ENCODE assay signal across 25 cellular contexts in genomic region chr16:84817613-84818012, GRCh38. TPM values are rescaled to one million over a fixed set of nuclear protein-coding genes. Genes with fewer than 3 reads are reported as not detected.
DNase-seq lines count a peak whose midpoint lies in the region; ATAC-seq, FAIRE-seq and TF ChIP-seq lines count a peak whose summit lies in the region.
"Had no signal": no experiment of that assay in that cellular context is flagged by ENCODE, and none has a peak within 500 bp of the region (broad histone marks: within the 10 kb centered on the region; RNA-seq: fewer than 3 reads in every experiment).

No MANE protein-coding gene starts in this region.

- POLR2A ChIA-PET in HepG2 (lab: Yijun Ruan, JAX) (no interaction called here), K562 (lab: Yijun Ruan, JAX) (interaction anchor here (0.7 kb wide), 2 partner anchors 11 to 14 kb away, joined by 3 to 5 read pairs; no protein-coding TSS in a partner anchor)

- WGBS in HepG2 (ENCODE audit: low lambda C conversion rate): 3% methylated on average over 2 of the region's 2 CpGs
- 18% methylated on average over 1 of the region's 2 CpGs for WGBS in right lobe of liver (ENCODE audit: insufficient coverage, low coverage, low lambda C conversion rate, missing lambda C conversion rate)
- 0% methylated on average over 2 of the region's 2 CpGs for WGBS in K562 (ENCODE audit: insufficient coverage, low coverage, missing lambda C conversion rate)
- no CpG with 5 or more reads among the region's 2 CpGs for WGBS in trophoblast cell (ENCODE audit: extremely low coverage, insufficient coverage, insufficient read length)

- no peak for TF ChIP-seq EP300 in HepG2 (IDR thresholded peaks at IDR 0.05; ENCODE audit: low read depth in 2 of 2, low read length in 2 of 2)
- TF ChIP-seq EP300 in HepG2 (CRISPR knock-in tag; IDR thresholded peaks at IDR 0.05; ENCODE audit: borderline replicate concordance): no peak
- TF ChIP-seq EP300 in K562 (IDR thresholded peaks at IDR 0.05; ENCODE audit: low read length): no peak

- H3K18ac ChIP-seq in trophoblast cell (ENCODE audit: low read length): no peak overlapping the region

- H3K14ac ChIP-seq in trophoblast cell (ENCODE audit: low read length): no peak overlapping the region

- peak overlapping the region; percentile 26 for H2AK5ac ChIP-seq in trophoblast cell (ENCODE audit: low read length)

- H3K27ac ChIP-seq in HepG2 (ENCODE audit: extremely low read length, insufficient read depth, low read length): no peak overlapping the region
- H3K27ac ChIP-seq in right lobe of liver: no peak overlapping the region
- no peak overlapping the region for H3K27ac ChIP-seq in K562 (ENCODE audit: extremely low read depth, low read depth, low read length)
- no peak overlapping the region for H3K27ac ChIP-seq in trophoblast cell (ENCODE audit: low read depth, low read length)
- H3K27ac ChIP-seq: 22Rv1; A549; BLaER1 treated with 17β-estradiol and CSF1 and Interleukin-3, amounts not matched to agents 10 nM and 100 nM; GM23248 had no signal

- BruUV-seq in HepG2 (replicated peaks; lab: Mats Ljungman, UMichigan): no TSS peak
- no TSS peak for BruUV-seq in K562 (replicated peaks; lab: Mats Ljungman, UMichigan)

- intact Hi-C loops in HepG2 (cut with micrococcal nuclease; ENCODE audit: unreplicated experiment): no loop called here
- intact Hi-C loops in right lobe of liver (cut with DNase I): no loop called here
- intact Hi-C loops in K562 (cut with micrococcal nuclease): no loop called here

- H3K9me1 ChIP-seq in K562 (ENCODE audit: control insufficient read depth, insufficient read depth, low read length): no peaks in the 10 kb centered on the region

- no peak overlapping the region for H2BK12ac ChIP-seq in trophoblast cell (ENCODE audit: low read length)

- no peak overlapping the region for H3K23ac ChIP-seq in trophoblast cell (ENCODE audit: low read length)

- CTCF ChIA-PET in HepG2 (lab: Yijun Ruan, JAX; ENCODE audit: low intra/inter-chr PET ratio, low total read pairs) (no interaction called here), K562 (lab: Yijun Ruan, JAX; ENCODE audit: low intra/inter-chr PET ratio) (no interaction called here)

- no peak for TF ChIP-seq POLR2A in HepG2 (IDR thresholded peaks at IDR 0.05; ENCODE audit: insufficient read depth in 1 of 2, low read depth in 2 of 2, low read length in 2 of 2)
- TF ChIP-seq POLR2A in right lobe of liver (IDR thresholded peaks at IDR 0.05): no peak
- no peak for TF ChIP-seq POLR2A in K562 (conservative IDR thresholded peaks at IDR 0.05)

- H2BK5ac ChIP-seq in trophoblast cell (ENCODE audit: low read depth, low read length, poor library complexity): no peak overlapping the region

- peaks cover 15% of the 10 kb centered on the region for H3K79me1 ChIP-seq in trophoblast cell (ENCODE audit: low read length)

- H4K12ac ChIP-seq in trophoblast cell (ENCODE audit: low read depth, low read length): no peak overlapping the region

- H3K79me2 ChIP-seq in HepG2 (ENCODE audit: insufficient read depth, low read length) (no peaks in the 10 kb centered on the region), K562 (ENCODE audit: control insufficient read depth, insufficient read depth, low read length) (no peaks in the 10 kb centered on the region), trophoblast cell (ENCODE audit: control insufficient read depth, insufficient read depth, low read length, poor library complexity) (peaks cover 11% of the 10 kb centered on the region)

- peaks cover 12 to 81% of the 10 kb centered on the region in 2 experiments for H3K27me3 ChIP-seq in HepG2 (ENCODE audit: control insufficient read depth in 1 of 2, insufficient read depth in 2 of 2, low read length in 2 of 2)
- H3K27me3 ChIP-seq in right lobe of liver: peaks cover 0 to 5% of the 10 kb centered on the region in 2 donors
- H3K27me3 ChIP-seq in K562 (ENCODE audit: control insufficient read depth in 2 of 2, insufficient read depth in 2 of 2, low read length in 2 of 2): peaks cover 62 to 92% of the 10 kb centered on the region in 2 experiments
- no peaks in the 10 kb centered on the region for H3K27me3 ChIP-seq in trophoblast cell (ENCODE audit: insufficient read depth, low read length)
- H3K27me3 ChIP-seq: BE2C had no signal

- DNase-seq in HepG2 (ENCODE audit: low spot score) (no peak), right lobe of liver (no peak), K562 (ENCODE audit: extremely low read depth in 1 of 4, low spot score in 3 of 4) (no peak), trophoblast cell (no peak), T-helper 9 cell (no peak)
- DNase-seq in stimulated activated CD4-positive, alpha-beta T cell treated with anti-CD3 and anti-CD28 coated beads, Interleukin-2, amount 100 ng/mL, for 48 hours: no peak
- DNase-seq: ACHN; AML-193; BE2C; CD4-positive, alpha-beta T cell; CD8-positive, alpha-beta memory T cell; DMS 273 treated with DMSO at 0.1 percent for 48 hours; DMS79; EL; GDM1; GM23248; H9; HFFc6 had no signal

- H4K91ac ChIP-seq in trophoblast cell (ENCODE audit: low read depth, low read length): peak overlapping the region; percentile 8

- H3K9me3 ChIP-seq in HepG2 (ENCODE audit: low read length) (no peaks in the 10 kb centered on the region), right lobe of liver (no peaks in the 10 kb centered on the region), K562 (replicated peaks; ENCODE audit: control insufficient read depth, insufficient read depth, low read depth, low read length) (peaks cover 5% of the 10 kb centered on the region), trophoblast cell (ENCODE audit: insufficient read depth, low read depth, low read length) (peaks cover 6% of the 10 kb centered on the region)
- H3K9me3 ChIP-seq: A549, BE2C had no signal

- H2AFZ ChIP-seq in HepG2 (ENCODE audit: low read length) (no peak overlapping the region), K562 (ENCODE audit: low read depth, low read length) (no peak overlapping the region), trophoblast cell (ENCODE audit: insufficient read depth, low read length, poor library complexity) (no peak overlapping the region)
- H2AFZ ChIP-seq: GM23248 had no signal

- TF ChIP-seq RAD21 in HepG2 (CRISPR knock-in tag; IDR thresholded peaks at IDR 0.05) (no peak), K562 (CRISPR knock-in tag; conservative IDR thresholded peaks at IDR 0.05 in 1 of 2, IDR thresholded peaks at IDR 0.05 in 1 of 2) (no peak)

- H3K4me3 ChIP-seq in HepG2 (replicated peaks in 1 of 3; ENCODE audit: insufficient read depth in 1 of 3, low read depth in 2 of 3, low read length in 3 of 3): no peak overlapping the region
- no peak overlapping the region for H3K4me3 ChIP-seq in right lobe of liver
- H3K4me3 ChIP-seq in K562: no peak overlapping the region
- no peak overlapping the region for H3K4me3 ChIP-seq in trophoblast cell (ENCODE audit: low read depth, low read length)
- H3K4me3 ChIP-seq: A549; BLaER1 treated with 17β-estradiol and CSF1 and Interleukin-3, amounts not matched to agents 10 nM and 100 nM; GM12878; GM23248 had no signal

- TF ChIP-seq CTCF in HepG2 (CRISPR knock-in tag; IDR thresholded peaks at IDR 0.05): no peak
- TF ChIP-seq CTCF in right lobe of liver (IDR thresholded peaks at IDR 0.05): no peak
- TF ChIP-seq CTCF in K562 (IDR thresholded peaks at IDR 0.05 in 2 of 3, conservative IDR thresholded peaks at IDR 0.05 in 1 of 3; ENCODE audit: insufficient read depth in 2 of 3, low read depth in 1 of 3, low read length in 3 of 3): no peak

- H3K36me3 ChIP-seq in HepG2 (replicated peaks in 1 of 2; ENCODE audit: control insufficient read depth in 1 of 2, insufficient read depth in 2 of 2, low read length in 2 of 2) (no peaks in the 10 kb centered on the region), right lobe of liver (no peaks in the 10 kb centered on the region), K562 (ENCODE audit: control insufficient read depth, insufficient read depth, low read length) (no peaks in the 10 kb centered on the region), trophoblast cell (ENCODE audit: control insufficient read depth in 1 of 2, insufficient read depth in 2 of 2, low read length in 2 of 2) (peaks cover 0 to 3% of the 10 kb centered on the region in 2 experiments)
- H3K36me3 ChIP-seq: BE2C; BLaER1 treated with 17β-estradiol and CSF1 and Interleukin-3, amounts not matched to agents 10 nM and 100 nM had no signal

- in situ Hi-C loops in HepG2 (cut with HindIII; ENCODE audit: extremely low pct_ligation_motif_present, low pct_unique_long_range_greater_than_20kb) (no loop called here), K562 (cut with MboI) (no loop called here)

- FAIRE-seq in HepG2 (lab: Jason Lieb, UNC) (no peak), K562 (lab: Jason Lieb, UNC) (no peak)
- FAIRE-seq: A549, D721Med, GM12878, GM19239 had no signal

- H2BK120ac ChIP-seq in trophoblast cell (ENCODE audit: insufficient read depth, low read length, poor library complexity): no peak overlapping the region

- ATAC-seq in HepG2 (no peak), right lobe of liver (no peak), K562 (no peak)
- ATAC-seq: A549, GM12878, HCT116 had no signal

- H3K9ac ChIP-seq in HepG2 (ENCODE audit: insufficient read depth, low read depth, low read length) (no peak overlapping the region), K562 (ENCODE audit: insufficient read depth in 1 of 2, low read depth in 2 of 2, low read length in 2 of 2) (no peak overlapping the region), trophoblast cell (ENCODE audit: low read length) (no peak overlapping the region)
- H3K9ac ChIP-seq: BLaER1 treated with 17β-estradiol and CSF1 and Interleukin-3, amounts not matched to agents 10 nM and 100 nM; GM23248 had no signal

- peaks cover 28% of the 10 kb centered on the region for H3K4me1 ChIP-seq in HepG2 (ENCODE audit: insufficient read depth, low read length)
- H3K4me1 ChIP-seq in right lobe of liver: peaks cover 0 to 9% (median 0%) of the 10 kb centered on the region in 4 donors
- peaks cover 8 to 12% of the 10 kb centered on the region in 2 experiments; a peak in 2 of 5 replicates for H3K4me1 ChIP-seq in K562 (replicated peaks in 1 of 2; ENCODE audit: control insufficient read depth in 2 of 2, insufficient read depth in 2 of 2, low read length in 2 of 2)
- H3K4me1 ChIP-seq in trophoblast cell (ENCODE audit: control insufficient read depth in 1 of 2, insufficient read depth in 2 of 2, low read length in 2 of 2): peaks cover 16 to 30% of the 10 kb centered on the region in 2 experiments

- no peak overlapping the region for H4K8ac ChIP-seq in trophoblast cell (ENCODE audit: low read depth, low read length)

- H3K4me2 ChIP-seq in HepG2 (ENCODE audit: low read depth, low read length): no peak overlapping the region
- H3K4me2 ChIP-seq in K562 (ENCODE audit: insufficient read depth, low read length): no peak overlapping the region
- no peak overlapping the region for H3K4me2 ChIP-seq in trophoblast cell (ENCODE audit: low read length)
- H3K4me2 ChIP-seq: A549 had no signal

- H4K20me1 ChIP-seq in HepG2 (ENCODE audit: insufficient read depth, low read length) (0 out of 2 replicates have a peak, but pooled peaks cover 9% of the 10 kb centered on the region), K562 (replicated peaks; ENCODE audit: control insufficient read depth, insufficient read depth, low read length) (peaks cover 14% of the 10 kb centered on the region; the same call in 1 of the 2 replicates)

- H3K4ac ChIP-seq in trophoblast cell (ENCODE audit: low read depth, low read length): no peak overlapping the region

RNA-seq across cellular contexts. Expression of gene CRISPLD2, which starts 2.2 kb away (rescaled TPM):
- total RNA-seq in HepG2 (2016; rRNA removed; fragmentation: Illumina TruSeq; extraction: Trizol) (0.14 and 0.31 TPM in 2 replicates), right lobe of liver (10 to 100 TPM in 3 of 6 experiments, 1 to 10 TPM in 3; 2.9 to 14.8 (median 8.9) TPM), K562 (2014; rRNA removed) (0.12 TPM in 1 of 2 replicates, not detected in the other), K562 (2014; rRNA removed; fragmentation: Illumina TruSeq; extraction: Trizol) (0.04 and 0.10 TPM in 2 replicates), K562 (2015; rRNA removed; fragmentation: Illumina TruSeq; extraction: Trizol) (not detected in 2 replicates), K562 (2021) (0.22 and 0.24 TPM in 2 replicates)
- total RNA-seq in HepG2 (2016; cell fraction: cytosol; rRNA removed; fragmentation: Illumina TruSeq; extraction: Trizol; ENCODE audit: low read depth): not detected in 2 replicates
- total RNA-seq in HepG2 (2016; cell fraction: insoluble cytoplasmic fraction; rRNA removed; fragmentation: Illumina TruSeq; extraction: Trizol): 0.15 TPM in 2 replicates
- not detected in 2 replicates for total RNA-seq in HepG2 (2016; cell fraction: membrane; rRNA removed; fragmentation: Illumina TruSeq; extraction: Trizol)
- total RNA-seq in HepG2 (2016; cell fraction: nucleus; rRNA removed; fragmentation: Illumina TruSeq; extraction: Trizol): not detected in 2 replicates
- polyA plus RNA-seq in HepG2 (2011; rRNA removed) (0.04 and 0.25 TPM in 2 replicates), K562 (2011; rRNA removed) (0.05 TPM in 1 of 2 replicates, not detected in the other), K562 (2014; fragmentation: Illumina TruSeq; extraction: Trizol) (0.03 and 0.06 TPM in 2 replicates), K562 (2014; fragmentation: Nextera tagmentation; extraction: Ambion mirVana) (under 1 TPM in 1 of 2 experiments, not detected in 1; 0.03 TPM), K562 (2014; rRNA removed) (0.08 TPM in 1 of 2 replicates, not detected in the other)
- polyA plus RNA-seq in HepG2 (2011; cell fraction: cytosol; rRNA removed): 0.05 and 0.15 TPM in 2 replicates
- polyA plus RNA-seq in HepG2 (2011; cell fraction: nucleus; rRNA removed): 0.08 and 0.17 TPM in 2 replicates
- polyA plus RNA-seq in HepG2 (2012): 0.07 and 0.31 TPM in 2 replicates
- not detected in 2 replicates for polyA plus RNA-seq in HepG2 (2016; cell fraction: cytosol; fragmentation: Illumina TruSeq; extraction: Trizol; ENCODE audit: low read depth)
- polyA plus RNA-seq in HepG2 (2016; cell fraction: insoluble cytoplasmic fraction; fragmentation: Illumina TruSeq; extraction: Trizol; ENCODE audit: low read depth): not detected in 2 replicates
- polyA plus RNA-seq in HepG2 (2016; cell fraction: membrane; fragmentation: Illumina TruSeq; extraction: Trizol; ENCODE audit: low read depth): not detected in 2 replicates
- polyA plus RNA-seq in HepG2 (2016; cell fraction: nucleus; fragmentation: Illumina TruSeq; extraction: Trizol; ENCODE audit: insufficient read depth, low read depth): 0.33 TPM in 1 of 2 replicates, not detected in the other
- polyA minus RNA-seq in HepG2 (2011; rRNA and poly(A)+ RNA removed; ENCODE audit: low replicate concordance): 0.44 and 0.89 TPM in 2 replicates
- not detected in 2 replicates for polyA minus RNA-seq in HepG2 (2011; cell fraction: cytosol; rRNA and poly(A)+ RNA removed)
- polyA minus RNA-seq in HepG2 (2011; cell fraction: nucleus; rRNA and poly(A)+ RNA removed): 0.25 and 0.77 TPM in 2 replicates
- 0.42 TPM in 1 of 2 replicates, not detected in the other for total RNA-seq in K562 (2011; cell fraction: chromatin; rRNA removed; ENCODE audit: low replicate concordance)
- total RNA-seq in K562 (2011; cell fraction: nucleolus; rRNA removed): 0.13 and 0.17 TPM in 2 replicates
- total RNA-seq in K562 (2011; cell fraction: nucleoplasm; rRNA removed): 0.31 TPM in 1 of 2 replicates, not detected in the other
- polyA plus RNA-seq in K562 (2011; cell fraction: cytosol; rRNA removed): 0.03 and 0.19 TPM in 2 replicates
- 0.34 TPM in 1 of 2 replicates, not detected in the other for polyA plus RNA-seq in K562 (2011; cell fraction: nucleus; rRNA removed)
- 0.07 and 0.16 TPM in 2 replicates for polyA plus RNA-seq in K562 (2012)
- 0.04 and 0.06 TPM in 2 replicates for polyA minus RNA-seq in K562 (2011; rRNA and poly(A)+ RNA removed)
- polyA minus RNA-seq in K562 (2011; cell fraction: cytosol; rRNA and poly(A)+ RNA removed): not detected in 2 replicates
- polyA minus RNA-seq in K562 (2011; cell fraction: nucleus; rRNA and poly(A)+ RNA removed): 0.27 TPM in 1 of 2 replicates, not detected in the other
- polyA plus RNA-seq in trophoblast cell (2013): 121 and 124 TPM in 2 replicates

Comparison
In these comparisons a context has a peak if more than half of its experiments do, and no peak if none do; other contexts are left out.
1. Of the 241 proteins assayed by ChIP-seq in both HepG2 and K562: peak only in HepG2: none; only in K562: HDAC2, KDM1A and ZFP36; in both: none; in neither: 238.